Comparison of ENCODE assay signal across 12 cellular contexts in the genomic region with DNA sequence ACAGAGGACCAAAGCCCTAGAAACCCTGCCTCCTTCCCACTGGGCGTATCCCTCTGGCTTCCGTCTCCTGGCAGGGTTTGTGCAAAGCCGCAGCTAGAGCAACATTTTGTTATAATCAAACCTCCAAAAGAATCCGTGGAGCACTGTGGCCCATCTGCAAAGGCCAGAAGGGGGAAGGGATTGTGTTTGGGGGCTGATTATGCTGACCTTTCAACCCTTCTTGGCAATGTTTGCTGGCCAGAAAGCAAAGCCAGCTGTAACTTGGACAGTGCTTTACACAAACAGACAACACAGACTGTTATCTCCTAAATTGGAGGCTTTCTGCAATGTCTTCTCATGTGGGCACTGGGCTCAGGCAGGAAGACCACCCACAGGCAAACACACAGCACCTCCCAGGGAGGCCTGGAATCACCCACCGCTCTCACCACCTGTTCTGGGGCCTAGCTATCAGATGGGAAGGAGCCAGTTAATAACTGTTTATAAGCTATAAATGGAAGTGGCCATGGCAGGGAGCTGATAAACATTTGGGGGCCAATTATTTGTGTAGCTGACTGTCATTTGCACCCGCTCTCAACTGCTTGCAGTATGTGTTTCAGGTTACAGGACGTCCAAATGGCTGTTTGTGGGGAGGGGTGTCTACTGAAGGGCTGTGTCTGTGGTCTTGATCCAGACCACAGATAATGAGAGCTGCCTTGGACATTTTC.
DNase-seq lines count a peak whose midpoint lies in the region; TF ChIP-seq lines count a peak whose summit lies in the region.
"Had no signal": no experiment of that assay in that cellular context is flagged by ENCODE, and none has a peak within 500 bp of the region (broad histone marks: within the 10 kb centered on the region; RNA-seq: fewer than 3 reads in every experiment).

No MANE protein-coding gene starts in this region.

- H3K9me3 Mint-ChIP-seq in brain = peaks cover 0 to 3% (median 0%) of the 10 kb centered on the region in 5 experiments
- H3K9me3 Mint-ChIP-seq: activated CD4-positive, alpha-beta T cell treated with anti-CD3 and anti-CD28 coated beads, Interleukin-2, amount 10 ng/mL, durations not matched to agents 7 days and 5 days; activated naive CD8-positive, alpha-beta T cell treated with anti-CD3 and anti-CD28 coated beads, Interleukin-2, amount 10 ng/mL, durations not matched to agents 7 days and 5 days had no signal

- DNase-seq in NCI-H1417 (lab: John Stamatoyannopoulos, UW) (peak in 2 of 3 experiments; percentile 87 to 97), left kidney (ENCODE audit: low read depth, low spot score) (peak; percentile 62), tibial artery (peak in 1 of 2 donors; percentile 69)
- no peak for DNase-seq in activated CD8-positive, alpha-beta memory T cell treated with anti-CD3 and anti-CD28 coated beads, Interleukin-2, amount 50 U/mL, for 4 hours
- DNase-seq in activated CD4-positive, alpha-beta T cell treated with anti-CD3 and anti-CD28 coated beads for 48 hours = no peak
- no peak for DNase-seq in activated effector memory CD4-positive, alpha-beta T cell treated with Interleukin-2 at 50 U/mL for 16 hours
- DNase-seq: activated CD4-positive, alpha-beta T cell treated with anti-CD3 and anti-CD28 coated beads, Interleukin-2, amount 10 ng/mL, durations not matched to agents 7 days and 5 days; activated naive CD8-positive, alpha-beta T cell treated with anti-CD3 and anti-CD28 coated beads, Interleukin-2, amount 10 ng/mL, durations not matched to agents 7 days and 5 days; Calu3; SIG-M5; stimulated activated CD4-positive, alpha-beta T cell treated with anti-CD3 and anti-CD28 coated beads, Interleukin-4, amount 100 ng/mL, for 1 hour had no signal

- no peaks in the 10 kb centered on the region for H3K36me3 Mint-ChIP-seq in brain

- H3K4me3 Mint-ChIP-seq in brain = peak overlapping the region in 1 of 5 experiments; percentile 22
- H3K4me3 Mint-ChIP-seq: activated CD4-positive, alpha-beta T cell treated with anti-CD3 and anti-CD28 coated beads, Interleukin-2, amount 10 ng/mL, durations not matched to agents 7 days and 5 days; activated naive CD8-positive, alpha-beta T cell treated with anti-CD3 and anti-CD28 coated beads, Interleukin-2, amount 10 ng/mL, durations not matched to agents 7 days and 5 days had no signal

- no peak overlapping the region for H3K4me3 ChIP-seq in tibial artery

- no peaks in the 10 kb centered on the region for H3K27me3 ChIP-seq in tibial artery

- intact Hi-C loops in tibial artery (cut with DNase I; ENCODE audit: low total_unique reads) = no loop called here

- no peaks in the 10 kb centered on the region for H3K36me3 ChIP-seq in tibial artery

- peaks cover 55% of the 10 kb centered on the region for H3K4me1 Mint-ChIP-seq in brain

- TF ChIP-seq CTCF in brain (conservative IDR thresholded peaks at IDR 0.05) (no peak), tibial artery (IDR thresholded peaks at IDR 0.05) (no peak)

- peaks cover 0 to 61% (median 43%) of the 10 kb centered on the region in 4 donors for H3K4me1 ChIP-seq in tibial artery

- peak overlapping the region in 3 of 5 experiments; percentile 20 to 78 (median 39) for H3K27ac Mint-ChIP-seq in brain
- H3K27ac Mint-ChIP-seq: activated CD4-positive, alpha-beta T cell treated with anti-CD3 and anti-CD28 coated beads, Interleukin-2, amount 10 ng/mL, durations not matched to agents 7 days and 5 days; activated naive CD8-positive, alpha-beta T cell treated with anti-CD3 and anti-CD28 coated beads, Interleukin-2, amount 10 ng/mL, durations not matched to agents 7 days and 5 days had no signal

- H3K9me3 ChIP-seq in tibial artery = no peaks in the 10 kb centered on the region

- H3K27ac ChIP-seq in tibial artery = peak overlapping the region; percentile 44 to 73

- peaks cover 22% of the 10 kb centered on the region for H3K27me3 Mint-ChIP-seq in brain

Comparison
In these comparisons a context has a peak if more than half of its experiments do, and no peak if none do; other contexts are left out.
1. DNase-seq: peak in NCI-H1417 (2 of 3) and left kidney (single experiment); none in activated CD8-positive, alpha-beta memory T cell treated with anti-CD3 and anti-CD28 coated beads, Interleukin-2, amount 50 U/mL, for 4 hours (single experiment), activated CD4-positive, alpha-beta T cell treated with anti-CD3 and anti-CD28 coated beads for 48 hours (single experiment) and activated effector memory CD4-positive, alpha-beta T cell treated with Interleukin-2 at 50 U/mL for 16 hours (single experiment).